ENCODE assay signal across 9 cellular contexts in the genomic region with DNA sequence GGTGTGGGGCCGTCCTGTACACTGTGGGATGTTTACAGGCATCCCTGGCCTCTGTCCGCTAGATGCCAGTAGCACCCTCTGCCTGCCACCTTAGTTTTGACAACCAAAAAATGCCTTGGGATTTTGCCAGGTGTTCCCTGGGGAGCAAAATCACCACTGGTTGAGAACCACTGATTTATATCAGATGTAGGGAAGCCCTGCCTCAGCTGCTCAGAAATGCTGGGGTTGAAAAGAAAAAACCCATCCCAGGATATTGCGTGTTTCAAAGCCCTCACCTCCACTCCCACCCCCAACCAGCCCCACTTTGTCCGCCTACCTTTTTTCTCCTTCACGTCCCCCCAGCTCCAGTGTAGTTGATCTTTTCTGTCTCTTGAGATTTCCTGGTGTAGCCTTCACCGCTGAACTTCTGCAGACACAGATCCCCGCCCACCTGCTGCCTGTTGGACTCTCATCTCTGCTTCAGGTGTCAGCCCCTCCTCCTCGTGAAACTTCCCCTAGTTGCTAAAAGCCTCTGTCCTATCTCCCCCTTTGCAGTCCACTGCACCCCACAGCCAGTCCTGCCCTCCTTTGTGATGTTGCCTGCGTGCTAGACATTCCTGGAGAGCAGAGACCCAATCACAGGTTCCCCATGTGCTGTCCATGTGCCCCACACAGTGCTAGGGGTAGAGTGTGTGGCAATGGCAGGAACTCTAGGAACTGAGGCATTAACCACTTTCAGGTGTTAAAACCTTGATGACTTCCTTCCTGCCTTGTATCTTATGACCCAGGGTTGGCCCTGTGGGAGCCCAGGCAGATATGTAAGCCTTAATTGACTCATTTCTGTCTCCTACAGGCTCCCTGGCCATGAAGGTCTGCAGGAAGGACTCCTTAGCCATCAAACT.
DNase-seq lines count a peak whose midpoint lies in the region; ATAC-seq and TF ChIP-seq lines count a peak whose summit lies in the region.
"Had no signal": no experiment of that assay in that cellular context is flagged by ENCODE, and none has a peak within 500 bp of the region (broad histone marks: within the 10 kb centered on the region; RNA-seq: fewer than 3 reads in every experiment).

No MANE protein-coding gene starts in this region.

- TF ChIP-seq CTCF in OCI-LY7 (conservative IDR thresholded peaks at IDR 0.05; ENCODE audit: low read length), result peak; percentile 75

- peak overlapping the region; percentile 56 for H3K4me2 ChIP-seq in OCI-LY7 (ENCODE audit: low read length)

- H3K4me3 ChIP-seq in OCI-LY7 (ENCODE audit: low read depth, low read length, poor library complexity, severe bottlenecking), result peak overlapping the region; percentile 2

- CTCF ChIA-PET in OCI-LY7 (lab: Charles Lee; ENCODE audit: unreplicated experiment), result interaction anchor here (0.5 to 1.3 kb wide), 2 partner anchors 11 to 101 kb away, joined by 3 to 7 read pairs; no protein-coding TSS in a partner anchor

- BruUV-seq in OCI-LY7 (replicated peaks; lab: Mats Ljungman, UMichigan), result no TSS peak

- intact Hi-C loops in OCI-LY7 (cut with micrococcal nuclease; ENCODE audit: unreplicated experiment) (loop anchor here (1.0 kb wide), 3 partner anchors 32 to 99 kb away; a partner anchor contains a TSS), left ventricle myocardium superior (cut with micrococcal nuclease) (no loop called here)

- H3K9me2 ChIP-seq in OCI-LY7 (ENCODE audit: insufficient read depth, low read length), result no peaks in the 10 kb centered on the region

- peak; percentile 78 for ATAC-seq in HG02678 (IDR thresholded peaks at IDR 0.05; ENCODE audit: unreplicated experiment)
- no peak for ATAC-seq in left ventricle myocardium superior

- H3K79me2 ChIP-seq in OCI-LY7 (ENCODE audit: insufficient read depth, low read depth, low read length), result no peaks in the 10 kb centered on the region

- no peak overlapping the region for H3K27ac ChIP-seq in OCI-LY7 (ENCODE audit: low read depth, low read length, poor library complexity, severe bottlenecking)
- H3K27ac ChIP-seq: HL-60 had no signal

- no peaks in the 10 kb centered on the region for H3K36me3 ChIP-seq in OCI-LY7 (ENCODE audit: insufficient read depth, low read length)

- H3K9me3 ChIP-seq in OCI-LY7 (ENCODE audit: low read length), result no peaks in the 10 kb centered on the region

- DNase-seq in stimulated activated CD4-positive, alpha-beta T cell treated with anti-CD3 and anti-CD28 coated beads, Interleukin-4, amount 100 ng/mL, for 4 hours, result peak; percentile 2 to 5
- no peak for DNase-seq in stimulated activated CD4-positive, alpha-beta T cell treated with anti-CD3 and anti-CD28 coated beads, Interleukin-12 subunit alpha, Interleukin-12 subunit beta, amount 100 ng/mL, for 4 hours
- DNase-seq in OCI-LY7 (ENCODE audit: low spot score) (peak; percentile 63), germinal center (ENCODE audit: low spot score) (peak; percentile 11), Kasumi-1 (lab: John Stamatoyannopoulos, UW) (no peak), NCI-H526 treated with DMSO at 0.1 percent for 48 hours (lab: John Stamatoyannopoulos, UW) (no peak), left ventricle myocardium superior (no peak)

- H4K20me1 ChIP-seq in OCI-LY7 (ENCODE audit: insufficient read depth, low read length), result no peaks in the 10 kb centered on the region

- peaks cover 10% of the 10 kb centered on the region for H3K4me1 ChIP-seq in OCI-LY7 (ENCODE audit: insufficient read depth, low read length, poor library complexity, severe bottlenecking)

- POLR2A ChIA-PET in OCI-LY7 (lab: Charles Lee), result interaction anchor here (0.6 to 1.0 kb wide), 3 partner anchors 32 to 595 kb away, joined by 3 read pairs; no protein-coding TSS in a partner anchor

- H2AFZ ChIP-seq in OCI-LY7 (ENCODE audit: low read length), result 0 out of 2 replicates have a peak overlapping the region, but pooled peaks have one; percentile 3

Comparison
In these comparisons a context has a peak if more than half of its experiments do, and no peak if none do; other contexts are left out.
1. DNase-seq: peak in stimulated activated CD4-positive, alpha-beta T cell treated with anti-CD3 and anti-CD28 coated beads, Interleukin-4, amount 100 ng/mL, for 4 hours (2 of 2), OCI-LY7 (single experiment) and germinal center (single experiment); none in stimulated activated CD4-positive, alpha-beta T cell treated with anti-CD3 and anti-CD28 coated beads, Interleukin-12 subunit alpha, Interleukin-12 subunit beta, amount 100 ng/mL, for 4 hours (single experiment), Kasumi-1 (0 of 2), NCI-H526 treated with DMSO at 0.1 percent for 48 hours (single experiment) and left ventricle myocardium superior (single experiment).